25 cellular contexts compared by ENCODE assay signal in the genomic region with DNA sequence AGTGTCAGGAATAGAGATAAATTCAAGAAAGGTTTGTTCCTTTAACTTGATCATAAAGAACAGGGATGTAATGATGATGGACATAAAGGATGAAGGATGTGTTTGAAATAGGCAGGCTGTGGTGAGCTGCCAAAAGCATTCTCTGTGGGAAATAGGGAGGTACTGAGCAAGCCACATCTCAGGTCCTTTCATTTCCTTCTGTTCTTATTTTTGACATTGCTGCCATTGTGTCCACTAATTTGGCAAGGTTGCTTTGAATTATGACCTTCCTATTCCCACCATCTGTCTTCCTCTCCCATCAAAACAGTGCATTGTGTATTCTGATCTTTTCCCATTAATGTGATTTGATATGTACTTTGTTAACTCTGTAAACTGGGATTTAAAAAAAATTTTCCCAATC. TPM values are rescaled to one million over a fixed set of nuclear protein-coding genes. Genes with fewer than 3 reads are reported as not detected.
A peak's percentile ranks its signal among the peaks of the same experiment; 100 is the strongest.
DNase-seq lines count a peak whose midpoint lies in the region; FAIRE-seq and TF ChIP-seq lines count a peak whose summit lies in the region.
"Had no signal": no experiment of that assay in that cellular context is flagged by ENCODE, and none has a peak within 500 bp of the region (broad histone marks: within the 10 kb centered on the region; RNA-seq: fewer than 3 reads in every experiment).

No MANE protein-coding gene starts in this region.

- no peaks in the 10 kb centered on the region for H3K9me1 ChIP-seq in keratinocyte (ENCODE audit: control insufficient read depth, extremely low read depth, insufficient read depth, low read length)

- peak; percentile 97 for DNase-seq in G401 (ENCODE audit: low spot score)
- DNase-seq in NCI-H524 treated with DMSO at 0.1 percent for 48 hours (lab: John Stamatoyannopoulos, UW) = peak; percentile 13
- peak; percentile 65 to 83 for DNase-seq in cerebellar nuclear complex (lab: John Stamatoyannopoulos, UW)
- DNase-seq in keratinocyte (ENCODE audit: low read depth, low spot score) = no peak
- DNase-seq in mesothelial cell of epicardium (ENCODE audit: low spot score in 2 of 2, unreplicated experiment in 2 of 2) = no peak
- no peak for DNase-seq in stimulated activated CD4-positive, alpha-beta T cell treated with anti-CD3 and anti-CD28 coated beads, Interleukin-12 subunit alpha, Interleukin-12 subunit beta, amount 100 ng/mL, for 4 hours
- no peak for DNase-seq in activated naive CD4-positive, alpha-beta T cell treated with Interleukin-2 at 50 U/mL for 16 hours
- DNase-seq: AML-193; CD4-positive, alpha-beta T cell; Karpas-422; NCI-H1092 treated with DMSO at 0.1 percent for 48 hours; NCI-H1436; NCI-H187; NCI-H2081 treated with DMSO at 0.1 percent for 48 hours; NCI-H774; NK-92 treated with Interleukin-12 subunit alpha and Interleukin-12 subunit beta, amount 100 ng/mL, for 24 hours; PC-9; Right ventricle myocardium superior; RPMI8226 had no signal

- H3K27me3 Mint-ChIP-seq in mesothelial cell of epicardium (ENCODE audit: low read depth) = no peaks in the 10 kb centered on the region

- H4K20me1 ChIP-seq in keratinocyte (ENCODE audit: control insufficient read depth, extremely low read depth, insufficient read depth, low read length) = no peaks in the 10 kb centered on the region
- H4K20me1 ChIP-seq: BLaER1 treated with 17β-estradiol and CSF1 and Interleukin-3, amounts not matched to agents 10 nM and 100 nM had no signal

- no peaks in the 10 kb centered on the region for H3K9me3 ChIP-seq in keratinocyte (ENCODE audit: control insufficient read depth, low read depth, low read length)
- H3K9me3 ChIP-seq: A549; BLaER1 treated with 17β-estradiol and CSF1 and Interleukin-3, amounts not matched to agents 10 nM and 100 nM; SJSA1 had no signal

- H3K27ac ChIP-seq in keratinocyte (ENCODE audit: control insufficient read depth, insufficient read depth, low read length) = no peak overlapping the region
- H3K27ac ChIP-seq: A549; BLaER1 treated with 17β-estradiol and CSF1 and Interleukin-3, amounts not matched to agents 10 nM and 100 nM; PC-9; SJSA1 had no signal

- in situ Hi-C loops in G401 (cut with HindIII; ENCODE audit: low sequenced_read_pairs) = no loop called here

- H2AFZ ChIP-seq in keratinocyte (ENCODE audit: control insufficient read depth, low read length) = no peak overlapping the region
- H2AFZ ChIP-seq: PC-9 had no signal

- H3K4me3 Mint-ChIP-seq in mesothelial cell of epicardium = no peak overlapping the region
- H3K4me3 Mint-ChIP-seq: CD4-positive, alpha-beta T cell had no signal

- TF ChIP-seq CTCF in keratinocyte (optimal IDR thresholded peaks at IDR 0.05 in 1 of 3, IDR thresholded peaks at IDR 0.05 in 1 of 3, conservative IDR thresholded peaks at IDR 0.05 in 1 of 3; ENCODE audit: extremely low read depth in 1 of 3, insufficient read depth in 2 of 3, low read length in 3 of 3) (no peak), mesothelial cell of epicardium (IDR thresholded peaks at IDR 0.05; ENCODE audit: unreplicated experiment) (no peak)

- dilution Hi-C loops in keratinocyte (cut with MboI; ENCODE audit: extremely low pct_ligation_motif_present, low sequenced_read_pairs) = no loop called here

- H3K36me3 Mint-ChIP-seq in mesothelial cell of epicardium = peaks cover 13% of the 10 kb centered on the region

- no peak overlapping the region for H3K27ac Mint-ChIP-seq in mesothelial cell of epicardium
- H3K27ac Mint-ChIP-seq: CD4-positive, alpha-beta T cell had no signal

- no peaks in the 10 kb centered on the region for H3K27me3 ChIP-seq in keratinocyte (ENCODE audit: control insufficient read depth, extremely low read depth, insufficient read depth, low read length)
- H3K27me3 ChIP-seq: BLaER1 treated with 17β-estradiol and CSF1 and Interleukin-3, amounts not matched to agents 10 nM and 100 nM; SJSA1 had no signal

- H3K4me1 ChIP-seq in keratinocyte (ENCODE audit: control insufficient read depth, extremely low read depth, insufficient read depth, low read length) = no peaks in the 10 kb centered on the region
- H3K4me1 ChIP-seq: A549, SJSA1 had no signal

- no peak overlapping the region for H3K9ac ChIP-seq in keratinocyte (ENCODE audit: control insufficient read depth, extremely low read depth, insufficient read depth, low read length)
- H3K9ac ChIP-seq: BLaER1 treated with 17β-estradiol and CSF1 and Interleukin-3, amounts not matched to agents 10 nM and 100 nM had no signal

- H3K9me3 Mint-ChIP-seq in mesothelial cell of epicardium = peaks cover 4% of the 10 kb centered on the region
- H3K9me3 Mint-ChIP-seq: CD4-positive, alpha-beta T cell had no signal

- peaks cover 19% of the 10 kb centered on the region for H3K4me1 Mint-ChIP-seq in mesothelial cell of epicardium

- no peak overlapping the region for H3K4me3 ChIP-seq in keratinocyte (ENCODE audit: control insufficient read depth in 2 of 3, extremely low read depth in 1 of 3, insufficient read depth in 2 of 3, low read depth in 1 of 3, low read length in 3 of 3)
- H3K4me3 ChIP-seq: A549; BLaER1 treated with 17β-estradiol and CSF1 and Interleukin-3, amounts not matched to agents 10 nM and 100 nM; PC-9; SJSA1 had no signal

- H3K4me2 ChIP-seq in keratinocyte (ENCODE audit: control insufficient read depth, extremely low read depth, insufficient read depth, low read depth, low read length) = no peak overlapping the region
- H3K4me2 ChIP-seq: A549; BLaER1 treated with 17β-estradiol and CSF1 and Interleukin-3, amounts not matched to agents 10 nM and 100 nM; PC-9 had no signal

- peak; percentile 41 for FAIRE-seq in keratinocyte (lab: Jason Lieb, UNC)
- FAIRE-seq: A549, D721Med, H54, HepG2 had no signal

- no peaks in the 10 kb centered on the region for H3K36me3 ChIP-seq in keratinocyte (ENCODE audit: control insufficient read depth in 2 of 2, extremely low read depth in 1 of 2, insufficient read depth in 2 of 2, low read length in 2 of 2)
- H3K36me3 ChIP-seq: BLaER1 treated with 17β-estradiol and CSF1 and Interleukin-3, amounts not matched to agents 10 nM and 100 nM had no signal

- peaks cover 70% of the 10 kb centered on the region for H3K79me2 ChIP-seq in keratinocyte (ENCODE audit: control insufficient read depth, insufficient read depth, low read length)

RNA-seq across cellular contexts. Expression of a gene that starts 9.4 kb away (rescaled TPM):
- 77.4 and 101 TPM in 2 replicates for total RNA-seq in G401 (2014; rRNA removed; shearing (Covaris generic))
- 46.0 to 58.2 TPM (median 52.3 TPM) in 3 replicates for polyA plus RNA-seq in keratinocyte
- 9.3 TPM for polyA plus RNA-seq in keratinocyte (2011; ENCODE audit: low read depth)
- polyA plus RNA-seq in keratinocyte (2011; cell fraction: cytosol; rRNA removed) = 45.2 and 58.7 TPM in 2 replicates
- 43.3 and 44.2 TPM in 2 replicates for polyA plus RNA-seq in keratinocyte (2011; cell fraction: nucleus; rRNA removed)
- polyA plus RNA-seq in keratinocyte (2012; ENCODE audit: low replicate concordance) = 13.3 and 53.9 TPM in 2 replicates
- polyA minus RNA-seq in keratinocyte = 41.5 to 78.1 TPM (median 63.6 TPM) in 3 replicates
- polyA minus RNA-seq in keratinocyte (2011; cell fraction: cytosol; rRNA and poly(A)+ RNA removed) = 54.3 TPM
- polyA minus RNA-seq in keratinocyte (2011; cell fraction: nucleus; rRNA and poly(A)+ RNA removed) = 30.2 and 54.1 TPM in 2 replicates
- 81.3 to 86.4 TPM (median 85.0 TPM) in 3 replicates for total RNA-seq in mesothelial cell of epicardium

RNA-seq across cellular contexts. Expression of a gene that starts 46.4 kb away (rescaled TPM):
- 5.9 and 13.1 TPM in 2 replicates for total RNA-seq in G401 (2014; rRNA removed; shearing (Covaris generic))
- polyA plus RNA-seq in keratinocyte = 16.0 to 24.5 TPM (median 18.3 TPM) in 3 replicates
- 5.0 TPM for polyA plus RNA-seq in keratinocyte (2011; ENCODE audit: low read depth)
- 7.7 and 13.9 TPM in 2 replicates for polyA plus RNA-seq in keratinocyte (2011; cell fraction: cytosol; rRNA removed)
- 27.9 and 33.7 TPM in 2 replicates for polyA plus RNA-seq in keratinocyte (2011; cell fraction: nucleus; rRNA removed)
- polyA plus RNA-seq in keratinocyte (2012; ENCODE audit: low replicate concordance) = 7.2 and 12.3 TPM in 2 replicates
- polyA minus RNA-seq in keratinocyte = 2.7 to 14.4 TPM (median 10.8 TPM) in 3 replicates
- polyA minus RNA-seq in keratinocyte (2011; cell fraction: cytosol; rRNA and poly(A)+ RNA removed) = 6.1 TPM
- polyA minus RNA-seq in keratinocyte (2011; cell fraction: nucleus; rRNA and poly(A)+ RNA removed) = 16.2 and 33.8 TPM in 2 replicates
- 42.4 to 48.0 TPM (median 45.5 TPM) in 3 replicates for total RNA-seq in mesothelial cell of epicardium

RNA-seq across cellular contexts. Expression of a gene that starts 48.1 kb away (rescaled TPM):
- 13.7 and 21.5 TPM in 2 replicates for total RNA-seq in G401 (2014; rRNA removed; shearing (Covaris generic))
- polyA plus RNA-seq in keratinocyte = 5.7 to 9.6 TPM (median 6.0 TPM) in 3 replicates
- polyA plus RNA-seq in keratinocyte (2011; ENCODE audit: low read depth) = 7.5 TPM
- polyA plus RNA-seq in keratinocyte (2011; cell fraction: cytosol; rRNA removed) = 3.7 and 6.8 TPM in 2 replicates
- 8.2 and 10.6 TPM in 2 replicates for polyA plus RNA-seq in keratinocyte (2011; cell fraction: nucleus; rRNA removed)
- 5.4 and 6.4 TPM in 2 replicates for polyA plus RNA-seq in keratinocyte (2012; ENCODE audit: low replicate concordance)
- 3.1 to 14.9 TPM (median 8.6 TPM) in 3 replicates for polyA minus RNA-seq in keratinocyte
- 5.6 TPM for polyA minus RNA-seq in keratinocyte (2011; cell fraction: cytosol; rRNA and poly(A)+ RNA removed)
- polyA minus RNA-seq in keratinocyte (2011; cell fraction: nucleus; rRNA and poly(A)+ RNA removed) = 11.3 and 23.2 TPM in 2 replicates
- total RNA-seq in mesothelial cell of epicardium = 39.8 to 43.5 TPM (median 40.3 TPM) in 3 replicates

Comparison
In these comparisons a context has a peak if more than half of its experiments do, and no peak if none do; other contexts are left out.
1. DNase-seq: peak in G401 (single experiment), NCI-H524 treated with DMSO at 0.1 percent for 48 hours (single experiment) and cerebellar nuclear complex (2 of 2); none in keratinocyte (single experiment), mesothelial cell of epicardium (0 of 2), stimulated activated CD4-positive, alpha-beta T cell treated with anti-CD3 and anti-CD28 coated beads, Interleukin-12 subunit alpha, Interleukin-12 subunit beta, amount 100 ng/mL, for 4 hours (single experiment) and activated naive CD4-positive, alpha-beta T cell treated with Interleukin-2 at 50 U/mL for 16 hours (single experiment).